ENCODE assay signal across 8 cellular contexts in genomic region chr6:45681860-45682488, GRCh38.
DNase-seq lines count a peak whose midpoint lies in the region; ATAC-seq lines count a peak whose summit lies in the region.

No MANE protein-coding gene starts in this region.

- DNase-seq in SJCRH30 (peak; percentile 30 to 38), kidney tubule cell (ENCODE audit: low spot score) (peak; percentile 99), KG1 (lab: John Stamatoyannopoulos, UW) (no peak), NCI-H1048 (lab: John Stamatoyannopoulos, UW) (no peak), SHP77 (lab: John Stamatoyannopoulos, UW) (no peak)

- H3K27me3 ChIP-seq in BLaER1, result no peaks in the 10 kb centered on the region
- no peaks in the 10 kb centered on the region for H3K27me3 ChIP-seq in SJCRH30

- no peak overlapping the region for H3K9ac ChIP-seq in BLaER1

- no peaks in the 10 kb centered on the region for H3K36me3 ChIP-seq in BLaER1
- no peaks in the 10 kb centered on the region for H3K36me3 ChIP-seq in SJCRH30

- H3K9me3 ChIP-seq in BLaER1, result peaks cover 32% of the 10 kb centered on the region
- peaks cover 8% of the 10 kb centered on the region; the same call in 1 of the 2 replicates for H3K9me3 ChIP-seq in SJCRH30 (replicated peaks)

- peaks cover 41% of the 10 kb centered on the region for H3K4me1 ChIP-seq in BLaER1
- H3K4me1 ChIP-seq in SJCRH30, result peaks cover 22% of the 10 kb centered on the region

- peak overlapping the region; percentile 16; the same call in 1 of the 2 replicates for H3K4me2 ChIP-seq in BLaER1

- H4K20me1 ChIP-seq in BLaER1, result no peaks in the 10 kb centered on the region

- ATAC-seq in GM18909 (IDR thresholded peaks at IDR 0.05; ENCODE audit: poor library complexity, unreplicated experiment) (peak; percentile 96), HG03045 (IDR thresholded peaks at IDR 0.05; ENCODE audit: unreplicated experiment) (peak; percentile 94)

- H3K27ac ChIP-seq in BLaER1 (no peak overlapping the region), SJCRH30 (no peak overlapping the region)

- H3K4me3 ChIP-seq in BLaER1, result no peak overlapping the region
- no peak overlapping the region for H3K4me3 ChIP-seq in SJCRH30

Comparison
In these comparisons a context has a peak if more than half of its experiments do, and no peak if none do; other contexts are left out.
1. DNase-seq: peak in SJCRH30 (2 of 2) and kidney tubule cell (single experiment); none in KG1 (single experiment), NCI-H1048 (single experiment) and SHP77 (0 of 2).